Comparison of ENCODE assay signal across 9 cellular contexts in genomic region chr6:90403489-90404381, GRCh38.
A peak's percentile ranks its signal among the peaks of the same experiment; 100 is the strongest.
DNase-seq lines count a peak whose midpoint lies in the region; ATAC-seq and TF ChIP-seq lines count a peak whose summit lies in the region.
"Had no signal": no experiment of that assay in that cellular context is flagged by ENCODE, and none has a peak within 500 bp of the region (broad histone marks: within the 10 kb centered on the region; RNA-seq: fewer than 3 reads in every experiment).

No MANE protein-coding gene starts in this region.

- POLR2A ChIA-PET in AG04449 (lab: Yijun Ruan, JAX) = interaction anchor here (0.9 kb wide), 1 partner anchor 9 kb away, joined by 3 read pairs; no protein-coding TSS in a partner anchor

- H3K36me3 ChIP-seq in adrenal gland (replicated peaks in 1 of 2) (no peaks in the 10 kb centered on the region), colonic mucosa (no peaks in the 10 kb centered on the region)

- H3K27ac ChIP-seq in adrenal gland (no peak overlapping the region), colonic mucosa (no peak overlapping the region)

- CTCF ChIA-PET in AG04449 (lab: Yijun Ruan, JAX) = interaction anchor here (7.5 kb wide), 1 partner anchor 11 kb away, joined by 41 read pairs; no protein-coding TSS in a partner anchor

- no peaks in the 10 kb centered on the region for H3K4me1 ChIP-seq in adrenal gland (replicated peaks in 1 of 2)
- no peaks in the 10 kb centered on the region for H3K4me1 ChIP-seq in colonic mucosa

- ATAC-seq in GM18517 (IDR thresholded peaks at IDR 0.05; ENCODE audit: unreplicated experiment) (no peak), GM19395 (IDR thresholded peaks at IDR 0.05; ENCODE audit: unreplicated experiment) (no peak)

- H3K4me3 ChIP-seq in AG04449 (ENCODE audit: low read depth, low read length) (no peak overlapping the region), adrenal gland (no peak overlapping the region), colonic mucosa (no peak overlapping the region)

- TF ChIP-seq CTCF in AG04449 (IDR thresholded peaks at IDR 0.05; ENCODE audit: insufficient read depth, low read length, missing control alignments) = no peak
- no peak for TF ChIP-seq CTCF in adrenal gland (IDR thresholded peaks at IDR 0.05)
- no peak for TF ChIP-seq CTCF in colonic mucosa (IDR thresholded peaks at IDR 0.05)

- H3K9me3 ChIP-seq in adrenal gland (replicated peaks in 1 of 3) (no peaks in the 10 kb centered on the region), colonic mucosa (no peaks in the 10 kb centered on the region)

- DNase-seq in AG04449 (ENCODE audit: low read depth, low spot score) = peak; percentile 19
- peak; percentile 25 for DNase-seq in HuH-7.5 (ENCODE audit: low spot score)
- DNase-seq in adrenal gland = peak in 6 of 7 donors; percentile 23 to 62 (median 46)
- peak; percentile 97 for DNase-seq in islet precursor cell
- DNase-seq in NCI-H524 (lab: John Stamatoyannopoulos, UW) = no peak
- DNase-seq in colonic mucosa = no peak
- DNase-seq: DND-41 had no signal

- no peaks in the 10 kb centered on the region for H3K27me3 ChIP-seq in adrenal gland
- H3K27me3 ChIP-seq in colonic mucosa = no peaks in the 10 kb centered on the region

- TF ChIP-seq POLR2A in adrenal gland (IDR thresholded peaks at IDR 0.05) = no peak

- 45 to 57% (median 52%) methylated on average over 17 to 18 of the region's 18 CpGs for WGBS in adrenal gland, 4 donors

- intact Hi-C loops in adrenal gland (cut with DNase I) (no loop called here), colonic mucosa (cut with DNase I) (no loop called here)

- H3K9ac ChIP-seq in colonic mucosa (ENCODE audit: low read depth in 2 of 2, low read length in 2 of 2) = no peak overlapping the region

Comparison
In these comparisons a context has a peak if more than half of its experiments do, and no peak if none do; other contexts are left out.
1. DNase-seq: peak in AG04449 (single experiment), HuH-7.5 (single experiment), adrenal gland (6 of 7) and islet precursor cell (single experiment); none in NCI-H524 (0 of 2) and colonic mucosa (single experiment).